Comparison of ENCODE assay signal across 2 cellular contexts in genomic region chr22:36422287-36423014, GRCh38.
TF ChIP-seq lines count a peak whose summit lies in the region.

No MANE protein-coding gene starts in this region.

TF ChIP-seq in IMR-90, 13 proteins besides CTCF, POLR2A, EP300 and RAD21:
- TF ChIP-seq MXI1 (IDR thresholded peaks at IDR 0.05; ENCODE audit: borderline replicate concordance, low read depth, low read length) (no peak), ELK1 (IDR thresholded peaks at IDR 0.05; ENCODE audit: borderline replicate concordance, low read depth, low read length) (no peak), RFX5 (IDR thresholded peaks at IDR 0.05; ENCODE audit: low read depth, low read length) (no peak), NFE2L2 (IDR thresholded peaks at IDR 0.05; ENCODE audit: low read depth, low read length) (no peak), CHD1 (IDR thresholded peaks at IDR 0.05; ENCODE audit: low read depth, low read length) (no peak), RCOR1 (IDR thresholded peaks at IDR 0.05; ENCODE audit: insufficient replicate concordance, low read length) (no peak), CEBPB (IDR thresholded peaks at IDR 0.05; ENCODE audit: low read depth, low read length) (no peak), SMC3 (IDR thresholded peaks at IDR 0.05; ENCODE audit: low read depth, low read length) (no peak), USF2 (IDR thresholded peaks at IDR 0.05; ENCODE audit: low read depth, low read length) (no peak), MAFK (IDR thresholded peaks at IDR 0.05; ENCODE audit: low read depth, low read length) (no peak), MAZ (IDR thresholded peaks at IDR 0.05; ENCODE audit: borderline replicate concordance, low read depth, low read length) (no peak), FOS (IDR thresholded peaks at IDR 0.05; ENCODE audit: low read depth, low read length) (no peak), BHLHE40 (IDR thresholded peaks at IDR 0.05; ENCODE audit: low read depth, low read length) (no peak)

TF ChIP-seq in GM12878, 131 proteins besides CTCF, POLR2A, EP300 and RAD21:
- no peak for TF ChIP-seq SMAD1 (IDR thresholded peaks at IDR 0.05; ENCODE audit: low read depth, partially characterized antibody)
- no peak for TF ChIP-seq NBN (IDR thresholded peaks at IDR 0.05)
- TF ChIP-seq SPI1 (IDR thresholded peaks at IDR 0.05; ENCODE audit: borderline replicate concordance, insufficient read depth, low read depth, low read length) = no peak
- TF ChIP-seq HDAC6 (IDR thresholded peaks at IDR 0.05; ENCODE audit: unreplicated experiment) = no peak
- TF ChIP-seq SMC3 (IDR thresholded peaks at IDR 0.05; ENCODE audit: borderline replicate concordance, low read length) = no peak
- no peak for TF ChIP-seq MAX (IDR thresholded peaks at IDR 0.05; ENCODE audit: low read depth, low read length)
- TF ChIP-seq NFIC (IDR thresholded peaks at IDR 0.05; ENCODE audit: low read depth, low read length) = no peak
- no peak for TF ChIP-seq ZNF24 (IDR thresholded peaks at IDR 0.05)
- TF ChIP-seq E4F1 (IDR thresholded peaks at IDR 0.05; ENCODE audit: borderline replicate concordance, partially characterized antibody) = no peak
- no peak for TF ChIP-seq PAX8 (IDR thresholded peaks at IDR 0.05)
- no peak for TF ChIP-seq FOXM1 (IDR thresholded peaks at IDR 0.05; ENCODE audit: low read depth, low read length)
- TF ChIP-seq CEBPB (IDR thresholded peaks at IDR 0.05; ENCODE audit: borderline replicate concordance in 1 of 2, low read depth in 2 of 2, low read length in 2 of 2) = no peak
- TF ChIP-seq BACH1 (IDR thresholded peaks at IDR 0.05; ENCODE audit: borderline replicate concordance) = no peak
- no peak for TF ChIP-seq KLF5 (IDR thresholded peaks at IDR 0.05; ENCODE audit: partially characterized antibody)
- TF ChIP-seq PAX5 (IDR thresholded peaks at IDR 0.05; ENCODE audit: borderline replicate concordance, low read depth, low read length) = no peak
- TF ChIP-seq FOS (IDR thresholded peaks at IDR 0.05; ENCODE audit: borderline replicate concordance, extremely low read depth, insufficient read length) = no peak
- no peak for TF ChIP-seq TCF12 (IDR thresholded peaks at IDR 0.05; ENCODE audit: low read depth, low read length)
- TF ChIP-seq ZZZ3 (IDR thresholded peaks at IDR 0.05; ENCODE audit: control insufficient read depth, insufficient read length, low read depth) = no peak
